8 cellular contexts compared by ENCODE assay signal in genomic region chr6:155314773-155315515, GRCh38. TPM values are rescaled to one million over a fixed set of nuclear protein-coding genes. Genes with fewer than 3 reads are reported as not detected.
A peak's percentile ranks its signal among the peaks of the same experiment; 100 is the strongest.
DNase-seq lines count a peak whose midpoint lies in the region; ATAC-seq and TF ChIP-seq lines count a peak whose summit lies in the region.

No MANE protein-coding gene starts in this region.

- peak; percentile 83 for DNase-seq in GF-D8 (lab: John Stamatoyannopoulos, UW)
- peak; percentile 88 for DNase-seq in GM23248
- peak; percentile 92 for DNase-seq in KG1 (lab: John Stamatoyannopoulos, UW)
- peak; percentile 93 for DNase-seq in RKO (ENCODE audit: low spot score)
- peak; percentile 82 for DNase-seq in adipocyte (ENCODE audit: low read depth)
- DNase-seq in left ventricle myocardium inferior: peak; percentile 56
- peak; percentile 65 to 84 for DNase-seq in gastrocnemius medialis
- DNase-seq in medulla oblongata (ENCODE audit: extremely low spot score): no peak

- WGBS in GM23248 (ENCODE audit: low coverage in 1 of 2, low lambda C conversion rate in 2 of 2, missing lambda C conversion rate in 2 of 2), 2 experiments: 2 to 4% methylated on average over 20 of the region's 20 CpGs

- peaks cover 18% of the 10 kb centered on the region for H3K4me1 ChIP-seq in GM23248 (ENCODE audit: insufficient read depth)
- H3K4me1 ChIP-seq in adipocyte (ENCODE audit: control insufficient read depth, insufficient read depth, low read length): peaks cover 9% of the 10 kb centered on the region
- peaks cover 36% of the 10 kb centered on the region for H3K4me1 ChIP-seq in left ventricle myocardium inferior
- peaks cover 3 to 11% of the 10 kb centered on the region in 2 donors for H3K4me1 ChIP-seq in gastrocnemius medialis

- H3F3A ChIP-seq in GM23248 (ENCODE audit: insufficient read depth): peaks cover 18% of the 10 kb centered on the region; the same call in 1 of the 2 replicates

- peaks cover 10% of the 10 kb centered on the region for H3K79me2 ChIP-seq in GM23248 (ENCODE audit: insufficient read depth)

- H2AFZ ChIP-seq in GM23248: peak overlapping the region; percentile 90

- intact Hi-C loops in left ventricle myocardium inferior (cut with micrococcal nuclease) (no loop called here), gastrocnemius medialis (cut with DNase I; ENCODE audit: low total_unique reads) (loop anchor here (1.0 to 10.0 kb wide), 7 partner anchors 63 to 1930 kb away; partner anchors contain the start of genes ARID1B and SCAF8)

- H3K4me2 ChIP-seq in GM23248 (ENCODE audit: unreplicated experiment): peak overlapping the region; percentile 80

- H3K4me3 ChIP-seq in GM23248 (peak overlapping the region; percentile 78), adipocyte (ENCODE audit: low read length) (peak overlapping the region; percentile 88), left ventricle myocardium inferior (peak overlapping the region; percentile 83), gastrocnemius medialis (peak overlapping the region; percentile 84 to 95 (median 88))

- TF ChIP-seq POLR2A in gastrocnemius medialis (IDR thresholded peaks at IDR 0.05): peak in 1 of 2 donors; percentile 72

- no peaks in the 10 kb centered on the region for H3K9me3 ChIP-seq in GM23248 (ENCODE audit: low read depth)
- no peaks in the 10 kb centered on the region for H3K9me3 ChIP-seq in adipocyte (ENCODE audit: control insufficient read depth, low read length)
- no peaks in the 10 kb centered on the region for H3K9me3 ChIP-seq in left ventricle myocardium inferior (replicated peaks)
- H3K9me3 ChIP-seq in gastrocnemius medialis: no peaks in the 10 kb centered on the region

- H4K20me1 ChIP-seq in GM23248 (ENCODE audit: insufficient read depth): no peaks in the 10 kb centered on the region

- in situ Hi-C loops in GM23248 (cut with MboI): no loop called here
- in situ Hi-C loops in gastrocnemius medialis (cut with MboI; ENCODE audit: low sequenced_read_pairs in 4 of 4): loop anchor here in 1 of 4 donors (25.0 kb wide), 1 partner anchor 1472 kb away; the partner anchor contains the start of gene ARID1B

- no peaks in the 10 kb centered on the region for H3K27me3 ChIP-seq in GM23248 (replicated peaks; ENCODE audit: insufficient read depth)
- H3K27me3 ChIP-seq in adipocyte (replicated peaks; ENCODE audit: control insufficient read depth, insufficient read depth, low read length): no peaks in the 10 kb centered on the region
- no peaks in the 10 kb centered on the region for H3K27me3 ChIP-seq in left ventricle myocardium inferior (ENCODE audit: low read depth)
- no peaks in the 10 kb centered on the region for H3K27me3 ChIP-seq in gastrocnemius medialis

- TF ChIP-seq CTCF in left ventricle myocardium inferior (IDR thresholded peaks at IDR 0.05; ENCODE audit: borderline replicate concordance) (no peak), gastrocnemius medialis (IDR thresholded peaks at IDR 0.05 in 4 of 5, conservative IDR thresholded peaks at IDR 0.05 in 1 of 5) (no peak)

- H3K36me3 ChIP-seq in GM23248 (ENCODE audit: low read depth) (no peaks in the 10 kb centered on the region), adipocyte (ENCODE audit: control insufficient read depth, insufficient read depth, low read length, severe bottlenecking) (no peaks in the 10 kb centered on the region), left ventricle myocardium inferior (peaks cover 5% of the 10 kb centered on the region), gastrocnemius medialis (peaks cover 0 to 14% of the 10 kb centered on the region in 2 donors)

- H3K9ac ChIP-seq in GM23248 (peak overlapping the region; percentile 79), adipocyte (ENCODE audit: low read length) (peak overlapping the region; percentile 87)

- H3K9me2 ChIP-seq in GM23248 (ENCODE audit: insufficient read depth): no peaks in the 10 kb centered on the region

- H3K27ac ChIP-seq in GM23248 (peak overlapping the region; percentile 72), left ventricle myocardium inferior (replicated peaks) (peak overlapping the region; percentile 96), gastrocnemius medialis (peak overlapping the region; percentile 87 to 93 (median 91))

- ATAC-seq in gastrocnemius medialis: peak; percentile 88 to 89

RNA-seq across cellular contexts. Expression of gene TFB1M, which starts 0.7 kb away (rescaled TPM):
- total RNA-seq in GM23248 (2014; rRNA removed; shearing (Covaris generic)): 9.0 and 14.0 TPM in 2 replicates
- polyA plus RNA-seq in GM23248 (2016; fragmentation: Nextera tagmentation; extraction: Ambion mirVana): 13.4 and 14.0 TPM in 2 replicates
- 18.8 TPM for total RNA-seq in left ventricle myocardium inferior
- total RNA-seq in gastrocnemius medialis: 10 to 100 TPM; 13.4 to 34.4 (median 29.2) TPM

RNA-seq across cellular contexts. Expression of gene CLDN20, which starts 51.1 kb away (rescaled TPM):
- total RNA-seq in GM23248 (2014; rRNA removed; shearing (Covaris generic)): not detected in 2 replicates
- not detected in 2 replicates for polyA plus RNA-seq in GM23248 (2016; fragmentation: Nextera tagmentation; extraction: Ambion mirVana)
- total RNA-seq in left ventricle myocardium inferior (not detected), gastrocnemius medialis (not detected)
